In genomic region chr3:88149516-88150362, GRCh38 we compare ENCODE assay signal across 1 cellular context.
TF ChIP-seq lines count a peak whose summit lies in the region.

Gene C3orf38, plus strand, starts transcription at chr3:88149959. Its CDS starts 94 bp downstream, at chr3:88150053.

TF ChIP-seq in HepG2, 621 proteins besides CTCF, POLR2A, EP300 and RAD21 (continued from another document and continues in another):
- TF ChIP-seq RERE (CRISPR knock-in tag; IDR thresholded peaks at IDR 0.05; ENCODE audit: low read depth) = no peak
- no peak for TF ChIP-seq PHB2 (IDR thresholded peaks at IDR 0.05; ENCODE audit: partially characterized antibody)
- no peak for TF ChIP-seq ZNF17 (CRISPR knock-in tag; IDR thresholded peaks at IDR 0.05)
- no peak for TF ChIP-seq PLRG1 (conservative IDR thresholded peaks at IDR 0.05)
- peak; percentile 95 for TF ChIP-seq PHF20 (CRISPR knock-in tag; IDR thresholded peaks at IDR 0.05)
- TF ChIP-seq KDM6A (CRISPR knock-in tag; IDR thresholded peaks at IDR 0.05; ENCODE audit: low read depth) = no peak
- no peak for TF ChIP-seq ZC3H4 (CRISPR knock-in tag; IDR thresholded peaks at IDR 0.05; ENCODE audit: borderline replicate concordance)
- peak; percentile 19; the same call in 1 of the 2 replicates for TF ChIP-seq MED13 (CRISPR knock-in tag; IDR thresholded peaks at IDR 0.05)
- peak; percentile 87 for TF ChIP-seq ZNF143 (CRISPR knock-in tag; IDR thresholded peaks at IDR 0.05)
- no peak for TF ChIP-seq NCOR1 (IDR thresholded peaks at IDR 0.05; ENCODE audit: borderline replicate concordance, low read length)
- TF ChIP-seq ZNF292 (CRISPR knock-in tag; IDR thresholded peaks at IDR 0.05; ENCODE audit: borderline replicate concordance, low read depth) = peak; percentile 29; the same call in 1 of the 2 replicates
- TF ChIP-seq ISX (CRISPR knock-in tag; conservative IDR thresholded peaks at IDR 0.05) = no peak
- TF ChIP-seq ZZZ3 (CRISPR knock-in tag; IDR thresholded peaks at IDR 0.05; ENCODE audit: borderline replicate concordance) = peak; percentile 98
- 0 out of 2 replicates have a peak, but pooled peaks have one; percentile 27 for TF ChIP-seq SMAD9 (CRISPR knock-in tag; IDR thresholded peaks at IDR 0.05)
- peak; percentile 56; the same call in 1 of the 2 replicates for TF ChIP-seq SRF (IDR thresholded peaks at IDR 0.05; ENCODE audit: low read depth, low read length)
- TF ChIP-seq, protein P1, sequence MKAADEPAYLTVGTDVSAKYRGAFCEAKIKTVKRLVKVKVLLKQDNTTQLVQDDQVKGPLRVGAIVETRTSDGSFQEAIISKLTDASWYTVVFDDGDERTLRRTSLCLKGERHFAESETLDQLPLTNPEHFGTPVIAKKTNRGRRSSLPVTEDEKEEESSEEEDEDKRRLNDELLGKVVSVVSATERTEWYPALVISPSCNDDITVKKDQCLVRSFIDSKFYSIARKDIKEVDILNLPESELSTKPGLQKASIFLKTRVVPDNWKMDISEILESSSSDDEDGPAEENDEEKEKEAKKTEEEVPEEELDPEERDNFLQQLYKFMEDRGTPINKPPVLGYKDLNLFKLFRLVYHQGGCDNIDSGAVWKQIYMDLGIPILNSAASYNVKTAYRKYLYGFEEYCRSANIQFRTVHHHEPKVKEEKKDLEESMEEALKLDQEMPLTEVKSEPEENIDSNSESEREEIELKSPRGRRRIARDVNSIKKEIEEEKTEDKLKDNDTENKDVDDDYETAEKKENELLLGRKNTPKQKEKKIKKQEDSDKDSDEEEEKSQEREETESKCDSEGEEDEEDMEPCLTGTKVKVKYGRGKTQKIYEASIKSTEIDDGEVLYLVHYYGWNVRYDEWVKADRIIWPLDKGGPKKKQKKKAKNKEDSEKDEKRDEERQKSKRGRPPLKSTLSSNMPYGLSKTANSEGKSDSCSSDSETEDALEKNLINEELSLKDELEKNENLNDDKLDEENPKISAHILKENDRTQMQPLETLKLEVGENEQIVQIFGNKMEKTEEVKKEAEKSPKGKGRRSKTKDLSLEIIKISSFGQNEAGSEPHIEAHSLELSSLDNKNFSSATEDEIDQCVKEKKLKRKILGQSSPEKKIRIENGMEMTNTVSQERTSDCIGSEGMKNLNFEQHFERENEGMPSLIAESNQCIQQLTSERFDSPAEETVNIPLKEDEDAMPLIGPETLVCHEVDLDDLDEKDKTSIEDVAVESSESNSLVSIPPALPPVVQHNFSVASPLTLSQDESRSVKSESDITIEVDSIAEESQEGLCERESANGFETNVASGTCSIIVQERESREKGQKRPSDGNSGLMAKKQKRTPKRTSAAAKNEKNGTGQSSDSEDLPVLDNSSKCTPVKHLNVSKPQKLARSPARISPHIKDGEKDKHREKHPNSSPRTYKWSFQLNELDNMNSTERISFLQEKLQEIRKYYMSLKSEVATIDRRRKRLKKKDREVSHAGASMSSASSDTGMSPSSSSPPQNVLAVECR (CRISPR knock-in tag; IDR thresholded peaks at IDR 0.05; ENCODE audit: borderline replicate concordance) = peak; percentile 92
- TF ChIP-seq HNRNPH1 (optimal IDR thresholded peaks at IDR 0.05; ENCODE audit: low read depth, low read length) = no peak
- no peak for TF ChIP-seq CC2D1A (CRISPR knock-in tag; IDR thresholded peaks at IDR 0.05)
- peak in 1 of 2 experiments; percentile 68; a peak in 1 of 4 replicates for TF ChIP-seq NR2F1 (CRISPR knock-in tag; IDR thresholded peaks at IDR 0.05)
- TF ChIP-seq ZNF558 (CRISPR knock-in tag; IDR thresholded peaks at IDR 0.05; ENCODE audit: borderline replicate concordance) = no peak
- 0 out of 2 replicates have a peak, but pooled peaks have one; percentile 22 for TF ChIP-seq ZNF589 (CRISPR knock-in tag; conservative IDR thresholded peaks at IDR 0.05)
- TF ChIP-seq TCF12 (IDR thresholded peaks at IDR 0.05) = no peak
- peak; percentile 63; the same call in 1 of the 2 replicates for TF ChIP-seq TCF12 (CRISPR knock-in tag; IDR thresholded peaks at IDR 0.05)
- no peak for TF ChIP-seq NCOA5 (CRISPR knock-in tag; IDR thresholded peaks at IDR 0.05)
- TF ChIP-seq FOXA1 (IDR thresholded peaks at IDR 0.05) = no peak
- TF ChIP-seq FOXA1 (CRISPR knock-in tag; IDR thresholded peaks at IDR 0.05) = peak; percentile 41; the same call in 1 of the 2 replicates
- peak; percentile 75; the same call in 1 of the 2 replicates for TF ChIP-seq MTA1 (CRISPR knock-in tag; IDR thresholded peaks at IDR 0.05; ENCODE audit: borderline replicate concordance)
- peak; percentile 53; the same call in 1 of the 2 replicates for TF ChIP-seq PHF21A (CRISPR knock-in tag; IDR thresholded peaks at IDR 0.05)
- no peak for TF ChIP-seq ATAD3A (CRISPR knock-in tag; IDR thresholded peaks at IDR 0.05)
- no peak for TF ChIP-seq ZNF713 (CRISPR knock-in tag; IDR thresholded peaks at IDR 0.05)
- peak; percentile 83; the same call in 1 of the 2 replicates for TF ChIP-seq REPIN1 (CRISPR knock-in tag; IDR thresholded peaks at IDR 0.05; ENCODE audit: borderline replicate concordance, low read depth)
- TF ChIP-seq ZNF12 (CRISPR knock-in tag; IDR thresholded peaks at IDR 0.05) = peak; percentile 62
- TF ChIP-seq TEAD2 (CRISPR knock-in tag; IDR thresholded peaks at IDR 0.05) = no peak
- peak; percentile 83; the same call in 1 of the 2 replicates for TF ChIP-seq MEIS1 (CRISPR knock-in tag; IDR thresholded peaks at IDR 0.05; ENCODE audit: borderline replicate concordance)
- TF ChIP-seq ZFP36L2 (CRISPR knock-in tag; IDR thresholded peaks at IDR 0.05) = no peak
- TF ChIP-seq CREM (IDR thresholded peaks at IDR 0.05) = peak; percentile 69
- no peak for TF ChIP-seq CREM (CRISPR knock-in tag; IDR thresholded peaks at IDR 0.05)
- 0 out of 2 replicates have a peak, but pooled peaks have one; percentile 27 for TF ChIP-seq SNAI1 (CRISPR knock-in tag; IDR thresholded peaks at IDR 0.05; ENCODE audit: borderline replicate concordance)
- peak; percentile 53; the same call in 1 of the 2 replicates for TF ChIP-seq NFIC (IDR thresholded peaks at IDR 0.05; ENCODE audit: low read length)
- TF ChIP-seq, protein P2, sequence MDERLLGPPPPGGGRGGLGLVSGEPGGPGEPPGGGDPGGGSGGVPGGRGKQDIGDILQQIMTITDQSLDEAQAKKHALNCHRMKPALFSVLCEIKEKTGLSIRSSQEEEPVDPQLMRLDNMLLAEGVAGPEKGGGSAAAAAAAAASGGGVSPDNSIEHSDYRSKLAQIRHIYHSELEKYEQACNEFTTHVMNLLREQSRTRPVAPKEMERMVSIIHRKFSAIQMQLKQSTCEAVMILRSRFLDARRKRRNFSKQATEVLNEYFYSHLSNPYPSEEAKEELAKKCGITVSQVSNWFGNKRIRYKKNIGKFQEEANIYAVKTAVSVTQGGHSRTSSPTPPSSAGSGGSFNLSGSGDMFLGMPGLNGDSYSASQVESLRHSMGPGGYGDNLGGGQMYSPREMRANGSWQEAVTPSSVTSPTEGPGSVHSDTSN (CRISPR knock-in tag; IDR thresholded peaks at IDR 0.05) = no peak
- no peak for TF ChIP-seq ZNF263 (CRISPR knock-in tag; IDR thresholded peaks at IDR 0.05)
- TF ChIP-seq ZBTB42 (CRISPR knock-in tag; IDR thresholded peaks at IDR 0.05) = 0 out of 2 replicates have a peak, but pooled peaks have one; percentile 22
- no peak for TF ChIP-seq ONECUT2 (CRISPR knock-in tag; IDR thresholded peaks at IDR 0.05)
- TF ChIP-seq RXRA (CRISPR knock-in tag; IDR thresholded peaks at IDR 0.05) = peak; percentile 69
- no peak for TF ChIP-seq ZBTB33 (CRISPR knock-in tag; IDR thresholded peaks at IDR 0.05)
- TF ChIP-seq FOXJ3 (CRISPR knock-in tag; IDR thresholded peaks at IDR 0.05; ENCODE audit: borderline replicate concordance) = peak; percentile 71; the same call in 1 of the 2 replicates
- peak; percentile 81 for TF ChIP-seq HES4 (CRISPR knock-in tag; IDR thresholded peaks at IDR 0.05; ENCODE audit: borderline replicate concordance)
- TF ChIP-seq ZNF20 (CRISPR knock-in tag; IDR thresholded peaks at IDR 0.05) = no peak
- no peak; the same call in 1 of the 2 replicates for TF ChIP-seq SALL2 (CRISPR knock-in tag; IDR thresholded peaks at IDR 0.05)
- TF ChIP-seq PBX3 (CRISPR knock-in tag; IDR thresholded peaks at IDR 0.05; ENCODE audit: borderline replicate concordance) = no peak
- TF ChIP-seq GTF2F1 (IDR thresholded peaks at IDR 0.05; ENCODE audit: low read length) = no peak
- TF ChIP-seq, protein P3, sequence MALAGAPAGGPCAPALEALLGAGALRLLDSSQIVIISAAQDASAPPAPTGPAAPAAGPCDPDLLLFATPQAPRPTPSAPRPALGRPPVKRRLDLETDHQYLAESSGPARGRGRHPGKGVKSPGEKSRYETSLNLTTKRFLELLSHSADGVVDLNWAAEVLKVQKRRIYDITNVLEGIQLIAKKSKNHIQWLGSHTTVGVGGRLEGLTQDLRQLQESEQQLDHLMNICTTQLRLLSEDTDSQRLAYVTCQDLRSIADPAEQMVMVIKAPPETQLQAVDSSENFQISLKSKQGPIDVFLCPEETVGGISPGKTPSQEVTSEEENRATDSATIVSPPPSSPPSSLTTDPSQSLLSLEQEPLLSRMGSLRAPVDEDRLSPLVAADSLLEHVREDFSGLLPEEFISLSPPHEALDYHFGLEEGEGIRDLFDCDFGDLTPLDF (CRISPR knock-in tag; IDR thresholded peaks at IDR 0.05) = peak; percentile 47; the same call in 1 of the 2 replicates
- TF ChIP-seq ZNF790 (CRISPR knock-in tag; IDR thresholded peaks at IDR 0.05; ENCODE audit: borderline replicate concordance) = peak; percentile 83; the same call in 1 of the 2 replicates
